In the genomic region with DNA sequence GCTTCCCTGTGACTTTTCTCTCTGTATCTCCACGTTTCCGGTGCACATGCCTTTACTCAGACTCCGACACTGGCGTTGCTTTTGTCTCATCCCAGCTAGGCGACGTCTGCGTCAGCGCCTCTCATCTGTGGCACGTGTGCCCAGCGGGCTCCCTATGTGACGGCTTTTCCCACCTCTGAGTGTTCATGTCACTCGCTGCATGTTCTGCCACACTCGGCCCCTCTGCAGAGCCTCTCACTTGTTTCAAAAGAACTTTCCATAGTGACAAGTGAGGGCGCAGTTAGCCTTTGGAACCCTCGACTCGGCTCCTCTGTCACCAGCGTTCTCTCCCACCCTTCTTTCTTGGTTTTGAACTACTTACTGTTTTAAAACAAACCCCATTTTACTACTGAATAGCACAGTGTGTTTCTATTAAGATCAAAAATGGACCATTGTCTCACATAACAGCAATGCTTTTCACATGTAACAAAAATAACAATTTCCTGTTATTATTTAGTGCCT, we compare ENCODE assay signal across 15 cellular contexts.
A peak's percentile ranks its signal among the peaks of the same experiment; 100 is the strongest.
DNase-seq lines count a peak whose midpoint lies in the region; ATAC-seq lines count a peak whose summit lies in the region.
"Had no signal": no experiment of that assay in that cellular context is flagged by ENCODE, and none has a peak within 500 bp of the region (broad histone marks: within the 10 kb centered on the region; RNA-seq: fewer than 3 reads in every experiment).

No MANE protein-coding gene starts in this region.

- ATAC-seq in T-helper 17 cell: no peak
- no peak for ATAC-seq in GM18858 (IDR thresholded peaks at IDR 0.05; ENCODE audit: unreplicated experiment)
- ATAC-seq: activated CD4-positive, CD25-positive, alpha-beta regulatory T cell treated with anti-CD3 and anti-CD28 coated beads, Interleukin-2, amount 50 U/mL, for 24 hours had no signal

- peak overlapping the region; percentile 95 for H3K27ac Mint-ChIP-seq in T-helper 17 cell

- H3K36me3 Mint-ChIP-seq in T-helper 17 cell (ENCODE audit: low read depth): peaks cover 11% of the 10 kb centered on the region

- H3K9me3 ChIP-seq in T-helper 17 cell (ENCODE audit: control insufficient read depth, low read length, poor library complexity, severe bottlenecking): no peaks in the 10 kb centered on the region
- H3K9me3 ChIP-seq: HAP-1, left ventricle myocardium inferior, suprapubic skin had no signal

- peaks cover 25% of the 10 kb centered on the region for H3K4me1 Mint-ChIP-seq in T-helper 17 cell

- peak overlapping the region; percentile 50 for H3K4me3 Mint-ChIP-seq in T-helper 17 cell

- H3K27me3 Mint-ChIP-seq in T-helper 17 cell: no peaks in the 10 kb centered on the region

- DNase-seq in C1 segment of cervical spinal cord (lab: John Stamatoyannopoulos, UW): peak in 9 of 14 donors; percentile 24 to 62 (median 39)
- DNase-seq in T-helper 17 cell: no peak
- DNase-seq in globus pallidus (ENCODE audit: low spot score): peak; percentile 89
- DNase-seq in pons (ENCODE audit: low spot score): peak; percentile 97
- no peak for DNase-seq in NCI-H510A treated with DMSO at 0.1 percent for 48 hours (lab: John Stamatoyannopoulos, UW)
- no peak for DNase-seq in activated gamma-delta T cell treated with Interleukin-2 at 50 U/mL for 16 hours
- no peak for DNase-seq in NCI-H2196 (lab: John Stamatoyannopoulos, UW; ENCODE audit: unreplicated experiment)
- DNase-seq: GDM1, left ventricle myocardium inferior, NCI-H1436 treated with DMSO at 0.1 percent for 48 hours, NCI-H2227 treated with DMSO at 0.1 percent for 48 hours had no signal

Comparison
In these comparisons a context has a peak if more than half of its experiments do, and no peak if none do; other contexts are left out.
1. DNase-seq: peak in C1 segment of cervical spinal cord (9 of 14), globus pallidus (single experiment) and pons (single experiment); none in T-helper 17 cell (0 of 3), NCI-H510A treated with DMSO at 0.1 percent for 48 hours (single experiment), activated gamma-delta T cell treated with Interleukin-2 at 50 U/mL for 16 hours (single experiment) and NCI-H2196 (single experiment).